ENCODE assay signal across 10 cellular contexts in genomic region chr12:6215120-6215807, GRCh38. TPM values are rescaled to one million over a fixed set of nuclear protein-coding genes. Genes with fewer than 3 reads are reported as not detected.
DNase-seq lines count a peak whose midpoint lies in the region; ATAC-seq and TF ChIP-seq lines count a peak whose summit lies in the region.
"Had no signal": no experiment of that assay in that cellular context is flagged by ENCODE, and none has a peak within 500 bp of the region (broad histone marks: within the 10 kb centered on the region; RNA-seq: fewer than 3 reads in every experiment).

No MANE protein-coding gene starts in this region.

- peaks cover 24% of the 10 kb centered on the region for H3K4me1 ChIP-seq in IMR-90 (ENCODE audit: control insufficient read depth, insufficient read depth, low read length)
- H3K4me1 ChIP-seq in breast epithelium, result peaks cover 12 to 47% of the 10 kb centered on the region in 2 donors
- H3K4me1 ChIP-seq in stomach smooth muscle (ENCODE audit: control insufficient read depth, insufficient read depth, low read length), result peaks cover 89% of the 10 kb centered on the region

- no peaks in the 10 kb centered on the region for H3K36me3 ChIP-seq in IMR-90 (ENCODE audit: control insufficient read depth, insufficient read depth, low read length)
- no peaks in the 10 kb centered on the region for H3K36me3 ChIP-seq in breast epithelium
- peaks cover 0 to 5% of the 10 kb centered on the region in 2 donors for H3K36me3 ChIP-seq in stomach smooth muscle (ENCODE audit: control insufficient read depth in 2 of 2, insufficient read depth in 2 of 2, low read length in 2 of 2)

- no peak overlapping the region for H3K4me3 ChIP-seq in IMR-90 (ENCODE audit: insufficient read depth, low read depth, low read length)
- H3K4me3 ChIP-seq in breast epithelium, result peak overlapping the region in 1 of 3 donors; percentile 46
- peak overlapping the region; percentile 13 to 40 for H3K4me3 ChIP-seq in stomach smooth muscle (ENCODE audit: low read length in 2 of 2)

- DNase-seq in IMR-90, result no peak
- no peak for DNase-seq in breast epithelium (ENCODE audit: low spot score in 2 of 2)
- DNase-seq in NCI-H2029 (lab: John Stamatoyannopoulos, UW), result no peak
- no peak for DNase-seq in activated effector memory CD4-positive, alpha-beta T cell treated with anti-CD3 and anti-CD28 coated beads, Interleukin-2, amount 50 U/mL, for 16 hours
- no peak for DNase-seq in GM19238 (ENCODE audit: insufficient read length, low spot score)
- DNase-seq: activated naive CD4-positive, alpha-beta T cell treated with anti-CD3 and anti-CD28 coated beads, Interleukin-2, amount 10 ng/mL, durations not matched to agents 7 days and 5 days had no signal

- POLR2A ChIA-PET in IMR-90 (lab: Charles Lee; ENCODE audit: unreplicated experiment), result interaction anchor here (0.5 kb wide), 1 partner anchor 474 kb away, joined by 6 read pairs; the partner anchor contains the start of gene ZNF384

- H3K27ac ChIP-seq in IMR-90 (ENCODE audit: insufficient read depth, low read length) (no peak overlapping the region), breast epithelium (peak overlapping the region; percentile 96 to 98), layer of hippocampus (ENCODE audit: low read depth, low read length) (peak overlapping the region; percentile 84), stomach smooth muscle (ENCODE audit: low read length) (peak overlapping the region; percentile 98)

- H3K9me1 ChIP-seq in IMR-90 (ENCODE audit: insufficient read depth, low read length), result peaks cover 27% of the 10 kb centered on the region

- dilution Hi-C loops in IMR-90 (cut with HindIII; ENCODE audit: low sequenced_read_pairs, unreplicated experiment), result no loop called here

- peak overlapping the region; percentile 33; the same call in 1 of the 2 replicates for H2BK120ac ChIP-seq in IMR-90 (ENCODE audit: low read depth, low read length)

- H2BK15ac ChIP-seq in IMR-90 (ENCODE audit: low read depth, low read length), result no peak overlapping the region

- no peak for TF ChIP-seq RAD21 in IMR-90 (IDR thresholded peaks at IDR 0.05; ENCODE audit: low read length)

- no peak overlapping the region; the same call in none of the 2 replicates for H2AK5ac ChIP-seq in IMR-90 (ENCODE audit: low read depth, low read length)

- peak overlapping the region; percentile 2 for H2AK9ac ChIP-seq in IMR-90 (replicated peaks; ENCODE audit: low read depth, low read length, poor library complexity)

- H3K4me2 ChIP-seq in IMR-90 (ENCODE audit: low read depth, low read length), result no peak overlapping the region

- H3K79me1 ChIP-seq in IMR-90 (ENCODE audit: low read depth in 1 of 2, low read length in 2 of 2), result peaks cover 9 to 70% of the 10 kb centered on the region in 2 experiments

- H4K20me1 ChIP-seq in IMR-90 (ENCODE audit: insufficient read depth, low read length), result peaks cover 14% of the 10 kb centered on the region; the same call in 1 of the 2 replicates

- peak overlapping the region; percentile 27; the same call in 1 of the 2 replicates for H3K4ac ChIP-seq in IMR-90 (ENCODE audit: low read depth, low read length)

- no TSS peak for BruUV-seq in IMR-90 (replicated peaks; lab: Mats Ljungman, UMichigan)

- TF ChIP-seq POLR2A in IMR-90 (IDR thresholded peaks at IDR 0.05; ENCODE audit: low read depth, low read length), result no peak
- TF ChIP-seq POLR2A in breast epithelium (IDR thresholded peaks at IDR 0.05), result no peak

- peak overlapping the region; percentile 10; the same call in 1 of the 2 replicates for H2BK20ac ChIP-seq in IMR-90 (ENCODE audit: low read depth, low read length)

- H2AFZ ChIP-seq in IMR-90 (replicated peaks; ENCODE audit: low read length, poor library complexity), result no peak overlapping the region

- no peaks in the 10 kb centered on the region for H3K27me3 ChIP-seq in IMR-90 (ENCODE audit: control insufficient read depth, insufficient read depth, low read length)
- H3K27me3 ChIP-seq in breast epithelium, result no peaks in the 10 kb centered on the region
- no peaks in the 10 kb centered on the region for H3K27me3 ChIP-seq in layer of hippocampus (ENCODE audit: control insufficient read depth, insufficient read depth, low read length)
- no peaks in the 10 kb centered on the region for H3K27me3 ChIP-seq in stomach smooth muscle (ENCODE audit: control insufficient read depth in 1 of 2, insufficient read depth in 2 of 2, low read length in 2 of 2)

- H4K91ac ChIP-seq in IMR-90 (ENCODE audit: insufficient read depth, low read depth, low read length), result peak overlapping the region; percentile 20; the same call in 1 of the 2 replicates

- H3K18ac ChIP-seq in IMR-90 (ENCODE audit: low read depth, low read length), result no peak overlapping the region

- H3K14ac ChIP-seq in IMR-90 (replicated peaks; ENCODE audit: low read depth, low read length), result 0 out of 2 replicates have a peak overlapping the region, but pooled peaks have one; percentile 10

- H3K56ac ChIP-seq in IMR-90 (ENCODE audit: extremely low read depth, insufficient read depth, low read length), result no peak overlapping the region; the same call in 1 of the 2 replicates

- no peak overlapping the region for H2BK5ac ChIP-seq in IMR-90 (ENCODE audit: low read depth, low read length, poor library complexity, severe bottlenecking)

- TF ChIP-seq CTCF in IMR-90 (conservative IDR thresholded peaks at IDR 0.05; ENCODE audit: low read depth, low read length) (no peak), breast epithelium (IDR thresholded peaks at IDR 0.05) (no peak)

- no peaks in the 10 kb centered on the region for H3K9me3 ChIP-seq in IMR-90 (ENCODE audit: control insufficient read depth, insufficient read depth, low read length)
- H3K9me3 ChIP-seq in breast epithelium, result no peaks in the 10 kb centered on the region
- no peaks in the 10 kb centered on the region for H3K9me3 ChIP-seq in stomach smooth muscle (ENCODE audit: control insufficient read depth in 2 of 2, low read length in 2 of 2)

- 0 out of 2 replicates have a peak overlapping the region, but pooled peaks have one; percentile 14 for H3K23ac ChIP-seq in IMR-90 (ENCODE audit: low read depth, low read length)

- H3K9ac ChIP-seq in IMR-90 (ENCODE audit: low read depth, low read length) (no peak overlapping the region), stomach smooth muscle (ENCODE audit: low read length in 2 of 2) (peak overlapping the region; percentile 57 to 80)

- in situ Hi-C loops in IMR-90 (cut with MboI; ENCODE audit: low sequenced_read_pairs), result no loop called here

- CTCF ChIA-PET in IMR-90 (lab: Yijun Ruan, JAX), result interaction anchor here (1.2 kb wide), 1 partner anchor 13 kb away, joined by 4 read pairs; no protein-coding TSS in a partner anchor

- no peak overlapping the region for H4K8ac ChIP-seq in IMR-90 (ENCODE audit: low read depth in 2 of 2, low read length in 2 of 2)

- WGBS in IMR-90 (ENCODE audit: extremely low coverage in 2 of 2, insufficient read length in 1 of 2), 2 experiments, result 100% methylated on average over 2 of the region's 10 CpGs; no CpG with 5 or more reads in 1 of the 2 experiments

- intact Hi-C loops in IMR-90 (cut with micrococcal nuclease), result no loop called here
- intact Hi-C loops in breast epithelium (cut with DNase I; ENCODE audit: low total_unique reads), result loop anchor here (10.0 kb wide), 1 partner anchor 60 kb away; no protein-coding TSS in a partner anchor

- no peak for ATAC-seq in IMR-90 (ENCODE audit: low read depth)
- ATAC-seq in HG02852 (IDR thresholded peaks at IDR 0.05; ENCODE audit: unreplicated experiment), result no peak
- ATAC-seq: HepG2 had no signal

- H4K5ac ChIP-seq in IMR-90 (ENCODE audit: low read depth, low read length), result no peak overlapping the region

TF ChIP-seq in IMR-90, 13 proteins besides CTCF, POLR2A, EP300 and RAD21:
- TF ChIP-seq MAFK (IDR thresholded peaks at IDR 0.05; ENCODE audit: low read depth, low read length) (no peak), MAZ (IDR thresholded peaks at IDR 0.05; ENCODE audit: borderline replicate concordance, low read depth, low read length) (no peak), RFX5 (IDR thresholded peaks at IDR 0.05; ENCODE audit: low read depth, low read length) (no peak), NFE2L2 (IDR thresholded peaks at IDR 0.05; ENCODE audit: low read depth, low read length) (no peak), CEBPB (IDR thresholded peaks at IDR 0.05; ENCODE audit: low read depth, low read length) (no peak), USF2 (IDR thresholded peaks at IDR 0.05; ENCODE audit: low read depth, low read length) (no peak), BHLHE40 (IDR thresholded peaks at IDR 0.05; ENCODE audit: low read depth, low read length) (no peak), RCOR1 (IDR thresholded peaks at IDR 0.05; ENCODE audit: insufficient replicate concordance, low read length) (no peak), MXI1 (IDR thresholded peaks at IDR 0.05; ENCODE audit: borderline replicate concordance, low read depth, low read length) (no peak), SMC3 (IDR thresholded peaks at IDR 0.05; ENCODE audit: low read depth, low read length) (no peak), FOS (IDR thresholded peaks at IDR 0.05; ENCODE audit: low read depth, low read length) (no peak), CHD1 (IDR thresholded peaks at IDR 0.05; ENCODE audit: low read depth, low read length) (no peak)
- TF ChIP-seq, protein P1, sequence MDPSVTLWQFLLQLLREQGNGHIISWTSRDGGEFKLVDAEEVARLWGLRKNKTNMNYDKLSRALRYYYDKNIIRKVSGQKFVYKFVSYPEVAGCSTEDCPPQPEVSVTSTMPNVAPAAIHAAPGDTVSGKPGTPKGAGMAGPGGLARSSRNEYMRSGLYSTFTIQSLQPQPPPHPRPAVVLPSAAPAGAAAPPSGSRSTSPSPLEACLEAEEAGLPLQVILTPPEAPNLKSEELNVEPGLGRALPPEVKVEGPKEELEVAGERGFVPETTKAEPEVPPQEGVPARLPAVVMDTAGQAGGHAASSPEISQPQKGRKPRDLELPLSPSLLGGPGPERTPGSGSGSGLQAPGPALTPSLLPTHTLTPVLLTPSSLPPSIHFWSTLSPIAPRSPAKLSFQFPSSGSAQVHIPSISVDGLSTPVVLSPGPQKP (IDR thresholded peaks at IDR 0.05; ENCODE audit: borderline replicate concordance, low read depth, low read length), result no peak

RNA-seq across cellular contexts. Expression of gene CD9, which starts 15.1 kb away (rescaled TPM):
- 48.8 and 70.0 TPM in 2 replicates for total RNA-seq in IMR-90 (2012; rRNA removed)
- 69.1 and 70.9 TPM in 2 replicates for polyA plus RNA-seq in IMR-90 (2012; rRNA removed)
- 50.1 and 55.3 TPM in 2 replicates for polyA plus RNA-seq in IMR-90 (2012; cell fraction: cytosol; rRNA removed)
- polyA plus RNA-seq in IMR-90 (2012; cell fraction: nucleus; rRNA removed; ENCODE audit: low replicate concordance), result 19.2 and 35.5 TPM in 2 replicates
- 100 to 1,000 TPM in 2 of 3 donors, 10 to 100 TPM in 1; 91.1 to 436 (median 243) TPM for total RNA-seq in breast epithelium
